In the genomic region with DNA sequence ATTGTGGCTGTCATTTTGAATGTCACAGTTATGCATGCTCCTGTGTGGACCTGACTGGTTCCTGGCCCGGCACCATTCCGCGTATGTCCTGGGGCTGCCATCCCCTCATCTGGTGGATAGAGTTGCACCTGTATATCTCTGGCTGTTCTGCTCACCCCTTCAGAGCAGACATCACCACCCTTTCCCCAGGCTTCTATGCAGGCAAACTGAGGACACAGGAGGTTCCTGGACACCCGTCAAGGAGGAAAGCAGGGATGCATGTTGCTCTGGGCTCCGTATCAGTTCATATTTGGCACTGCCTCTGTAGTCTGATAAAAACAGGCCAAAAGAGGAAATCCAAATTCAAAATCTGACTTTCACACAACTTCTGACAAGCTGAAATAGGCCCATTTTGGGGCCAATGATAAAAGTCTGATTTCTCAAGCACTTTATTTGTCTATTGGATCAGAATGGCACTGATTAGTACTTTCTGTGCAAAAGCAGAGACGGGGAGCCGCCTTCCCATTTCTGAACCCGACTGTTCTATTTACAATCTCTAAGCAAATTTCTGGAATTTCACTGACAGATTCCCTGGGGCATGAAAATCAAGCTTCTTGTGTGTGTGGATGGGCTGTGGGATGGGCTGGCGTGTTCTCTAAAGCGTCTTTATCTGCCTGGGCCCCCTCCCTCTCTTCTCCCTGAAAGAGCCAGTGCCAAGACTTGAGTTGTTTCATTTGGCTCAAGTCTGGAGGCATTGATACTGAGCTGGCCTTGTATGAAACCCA, we compare ENCODE assay signal across 18 cellular contexts.
A peak's percentile ranks its signal among the peaks of the same experiment; 100 is the strongest.
DNase-seq lines count a peak whose midpoint lies in the region; ATAC-seq, FAIRE-seq and TF ChIP-seq lines count a peak whose summit lies in the region.
"Had no signal": no experiment of that assay in that cellular context is flagged by ENCODE, and none has a peak within 500 bp of the region (broad histone marks: within the 10 kb centered on the region; RNA-seq: fewer than 3 reads in every experiment).

No MANE protein-coding gene starts in this region.

- H3K9me3 Mint-ChIP-seq in mesothelial cell of epicardium (no peaks in the 10 kb centered on the region), CD14-positive monocyte (no peaks in the 10 kb centered on the region)
- no peaks in the 10 kb centered on the region for H3K9me3 Mint-ChIP-seq in stimulated activated naive B cell treated with anti-CD40 and anti-IgM and Interleukin-4, amounts not matched to agents 10 μg/mL and 1 μg/mL and 100 μg/mL, for 72 hours
- H3K9me3 Mint-ChIP-seq: CD4-positive, alpha-beta T cell; HFFc6 had no signal

- no peaks in the 10 kb centered on the region; a peak in 1 of 7 replicates for H3K4me1 ChIP-seq in H1 (replicated peaks in 1 of 4; ENCODE audit: control insufficient read depth in 3 of 4, insufficient read depth in 4 of 4, low read length in 3 of 4)

- peak overlapping the region; percentile 19 for H3K27ac Mint-ChIP-seq in mesothelial cell of epicardium
- H3K27ac Mint-ChIP-seq in stimulated activated naive B cell treated with anti-CD40 and anti-IgM and Interleukin-4, amounts not matched to agents 10 μg/mL and 1 μg/mL and 100 μg/mL, for 72 hours, result peak overlapping the region; percentile 84
- H3K27ac Mint-ChIP-seq in CD14-positive monocyte, result no peak overlapping the region
- H3K27ac Mint-ChIP-seq: CD4-positive, alpha-beta T cell; HFFc6 had no signal

- no peak overlapping the region for H3K56ac ChIP-seq in H1 (replicated peaks; ENCODE audit: insufficient read length, low read depth, low read length)

- H2AK5ac ChIP-seq in H1 (ENCODE audit: low read depth, low read length), result no peak overlapping the region

- H3K27me3 Mint-ChIP-seq in mesothelial cell of epicardium (ENCODE audit: low read depth), result no peaks in the 10 kb centered on the region
- no peaks in the 10 kb centered on the region for H3K27me3 Mint-ChIP-seq in stimulated activated naive B cell treated with anti-CD40 and anti-IgM and Interleukin-4, amounts not matched to agents 10 μg/mL and 1 μg/mL and 100 μg/mL, for 72 hours
- H3K27me3 Mint-ChIP-seq in CD14-positive monocyte (ENCODE audit: low read depth in 3 of 3), result peaks cover 29 to 52% (median 36%) of the 10 kb centered on the region in 3 donors
- H3K27me3 Mint-ChIP-seq: CD4-positive, alpha-beta T cell had no signal

- H3K36me3 ChIP-seq in H1 (ENCODE audit: control insufficient read depth in 2 of 4, insufficient read depth in 4 of 4, low read length in 3 of 4), result no peaks in the 10 kb centered on the region

- H3K23ac ChIP-seq in H1 (ENCODE audit: insufficient read length), result no peak overlapping the region

- H3K4me2 ChIP-seq in H1 (ENCODE audit: insufficient read depth in 1 of 2, low read depth in 2 of 2, low read length in 2 of 2), result no peak overlapping the region
- H3K4me2 ChIP-seq: A549 had no signal

- H2BK20ac ChIP-seq in H1 (ENCODE audit: low read length), result no peak overlapping the region

- no peak for ATAC-seq in stimulated activated naive B cell treated with anti-CD40 and anti-IgM and Interleukin-4, amounts not matched to agents 10 μg/mL and 1 μg/mL and 100 μg/mL, for 72 hours (replicated peaks)
- ATAC-seq: A549, GM12878 had no signal

- no peak overlapping the region for H3K18ac ChIP-seq in H1 (ENCODE audit: extremely low read depth, low read length)

- CTCF ChIA-PET in H1 (lab: Charles Lee; ENCODE audit: partially characterized antibody), result interaction anchor here (1.0 kb wide), 1 partner anchor 497 kb away, joined by 3 read pairs; no protein-coding TSS in a partner anchor

- H2AFZ ChIP-seq in H1 (ENCODE audit: low read length), result no peak overlapping the region
- H2AFZ ChIP-seq: hepatocyte had no signal

- H3K79me1 ChIP-seq in H1 (ENCODE audit: low read depth, low read length), result no peaks in the 10 kb centered on the region; the same call in 1 of the 2 replicates

- 0 out of 2 replicates have a peak overlapping the region, but pooled peaks have one; percentile 15 for H4K8ac ChIP-seq in H1 (ENCODE audit: extremely low read depth, insufficient read depth, low read length)

- H3K4me3 ChIP-seq in H1 (ENCODE audit: extremely low read depth in 1 of 4, insufficient read depth in 2 of 4, low read depth in 3 of 4, low read length in 4 of 4), result no peak overlapping the region
- H3K4me3 ChIP-seq: A549, GM12878, hepatocyte had no signal

- H3K27me3 ChIP-seq in H1 (replicated peaks in 1 of 4; ENCODE audit: control insufficient read depth in 3 of 4, extremely low read depth in 1 of 4, insufficient read depth in 3 of 4, low read length in 3 of 4), result no peaks in the 10 kb centered on the region
- H3K27me3 ChIP-seq: hepatocyte had no signal

- H4K91ac ChIP-seq in H1 (replicated peaks; ENCODE audit: insufficient read length, low read length), result no peak overlapping the region

- no peak overlapping the region for H3K4ac ChIP-seq in H1 (replicated peaks; ENCODE audit: insufficient read length, low read depth, low read length)

- no peak overlapping the region for H2BK5ac ChIP-seq in H1 (ENCODE audit: low read depth, low read length)

- H3K9me3 ChIP-seq in H1 (ENCODE audit: insufficient read depth in 2 of 2, low read depth in 1 of 2, low read length in 1 of 2), result no peaks in the 10 kb centered on the region
- H3K9me3 ChIP-seq: A549 had no signal

- DNase-seq in Ammon's horn (ENCODE audit: low spot score), result peak; percentile 25
- no peak for DNase-seq in H1 (ENCODE audit: low read depth in 1 of 2, low spot score in 2 of 2)
- no peak for DNase-seq in mesothelial cell of epicardium (ENCODE audit: low spot score in 2 of 2, unreplicated experiment in 2 of 2)
- no peak for DNase-seq in stimulated activated naive B cell treated with anti-CD40 and anti-IgM and Interleukin-4, amounts not matched to agents 10 μg/mL and 1 μg/mL and 100 μg/mL, for 72 hours
- no peak for DNase-seq in DMS 273 treated with DMSO at 0.1 percent for 48 hours (lab: John Stamatoyannopoulos, UW)
- DNase-seq in HCEC 1CT, result no peak
- no peak for DNase-seq in NCI-H1417 treated with DMSO at 0.1 percent for 48 hours (lab: John Stamatoyannopoulos, UW)
- DNase-seq in CD14-positive monocyte (ENCODE audit: low spot score), result no peak
- DNase-seq: activated CD4-positive, alpha-beta T cell treated with anti-CD3 and anti-CD28 coated beads for 48 hours; activated T-cell treated with anti-CD3 and anti-CD28 coated beads, Interleukin-2, amount 50 U/mL, for 1 hour; CD4-positive, alpha-beta T cell; cortex of kidney; HFFc6; NCI-H1092; stimulated activated CD4-positive, alpha-beta T cell treated with anti-CD3 and anti-CD28 coated beads, Interleukin-4, amount 100 ng/mL, for 4 hours had no signal

- no peak for FAIRE-seq in H1 (lab: Jason Lieb, UNC)
- FAIRE-seq: A549, GM12878 had no signal

- no peak overlapping the region for H2BK120ac ChIP-seq in H1 (replicated peaks; ENCODE audit: low read depth, low read length)

- intact Hi-C loops in CD14-positive monocyte (cut with micrococcal nuclease), result no loop called here

- no peaks in the 10 kb centered on the region for H3K79me2 ChIP-seq in H1 (ENCODE audit: control insufficient read depth in 1 of 2, insufficient read depth in 2 of 2, low read length in 2 of 2)

- H2BK15ac ChIP-seq in H1 (ENCODE audit: low read length), result no peak overlapping the region

- no peak overlapping the region for H3K4me3 Mint-ChIP-seq in mesothelial cell of epicardium
- peak overlapping the region in 1 of 2 donors; percentile 14 for H3K4me3 Mint-ChIP-seq in stimulated activated naive B cell treated with anti-CD40 and anti-IgM and Interleukin-4, amounts not matched to agents 10 μg/mL and 1 μg/mL and 100 μg/mL, for 72 hours
- H3K4me3 Mint-ChIP-seq in CD14-positive monocyte, result no peak overlapping the region
- H3K4me3 Mint-ChIP-seq: CD4-positive, alpha-beta T cell; HFFc6 had no signal

- H3K23me2 ChIP-seq in H1 (ENCODE audit: low read depth, low read length), result no peaks in the 10 kb centered on the region

- H2BK12ac ChIP-seq in H1 (ENCODE audit: low read depth, low read length), result no peak overlapping the region

- TF ChIP-seq CTCF in H1 (IDR thresholded peaks at IDR 0.05; ENCODE audit: control extremely low read depth in 1 of 3, insufficient read depth in 1 of 3, low read depth in 1 of 3, low read length in 3 of 3), result no peak
- TF ChIP-seq CTCF in mesothelial cell of epicardium (IDR thresholded peaks at IDR 0.05; ENCODE audit: unreplicated experiment), result no peak
- TF ChIP-seq CTCF in CD14-positive monocyte (IDR thresholded peaks at IDR 0.05), result no peak

- H3K27ac ChIP-seq in H1 (ENCODE audit: low read depth, low read length), result no peak overlapping the region
- H3K27ac ChIP-seq: A549 had no signal

- TF ChIP-seq EP300 in H1 (IDR thresholded peaks at IDR 0.05; ENCODE audit: borderline replicate concordance in 1 of 2, low read depth in 2 of 2, low read length in 2 of 2), result no peak

- no peak overlapping the region for H3K9ac ChIP-seq in H1 (replicated peaks in 1 of 4; ENCODE audit: extremely low read depth in 1 of 4, low read depth in 3 of 4, low read length in 3 of 4)

- no peak for TF ChIP-seq RAD21 in H1 (IDR thresholded peaks at IDR 0.05 in 1 of 2, conservative IDR thresholded peaks at IDR 0.05 in 1 of 2; ENCODE audit: low read depth in 2 of 2, low read length in 2 of 2)

- H3K36me3 Mint-ChIP-seq in mesothelial cell of epicardium (no peaks in the 10 kb centered on the region), CD14-positive monocyte (no peaks in the 10 kb centered on the region)
- peaks cover 55 to 80% of the 10 kb centered on the region in 2 donors for H3K36me3 Mint-ChIP-seq in stimulated activated naive B cell treated with anti-CD40 and anti-IgM and Interleukin-4, amounts not matched to agents 10 μg/mL and 1 μg/mL and 100 μg/mL, for 72 hours

- H4K20me1 ChIP-seq in H1 (replicated peaks in 1 of 2; ENCODE audit: control insufficient read depth in 1 of 2, insufficient read depth in 2 of 2, low read length in 2 of 2), result no peaks in the 10 kb centered on the region

- no peak overlapping the region for H3K14ac ChIP-seq in H1 (ENCODE audit: insufficient read length)

- no peak for TF ChIP-seq POLR2A in H1 (IDR thresholded peaks at IDR 0.05; ENCODE audit: control extremely low read depth in 1 of 2, low read depth in 2 of 2, low read length in 2 of 2)

- no peak overlapping the region for H4K5ac ChIP-seq in H1 (ENCODE audit: insufficient read length, low read depth, low read length)

- POLR2A ChIA-PET in H1 (lab: Charles Lee; ENCODE audit: partially characterized antibody), result no interaction called here

- H3K4me1 Mint-ChIP-seq in mesothelial cell of epicardium, result peaks cover 55% of the 10 kb centered on the region
- H3K4me1 Mint-ChIP-seq in stimulated activated naive B cell treated with anti-CD40 and anti-IgM and Interleukin-4, amounts not matched to agents 10 μg/mL and 1 μg/mL and 100 μg/mL, for 72 hours, result peaks cover 66 to 86% of the 10 kb centered on the region in 2 donors
- peaks cover 2% of the 10 kb centered on the region for H3K4me1 Mint-ChIP-seq in CD14-positive monocyte

- WGBS in H1 (ENCODE audit: extremely low coverage in 1 of 2, insufficient coverage in 1 of 2, insufficient read length in 1 of 2, insufficient replicate concordance in 2 of 2, low coverage in 1 of 2, low lambda C conversion rate in 2 of 2, missing lambda C conversion rate in 1 of 2), 2 experiments, result 86% methylated on average over 10 of the region's 10 CpGs; no CpG with 5 or more reads in 1 of the 2 experiments

TF ChIP-seq in H1, 55 proteins besides CTCF, POLR2A, EP300 and RAD21 (continues in another document):
- no peak for TF ChIP-seq CHD1 (IDR thresholded peaks at IDR 0.05; ENCODE audit: low read depth, low read length)
- TF ChIP-seq RFX5 (IDR thresholded peaks at IDR 0.05; ENCODE audit: borderline replicate concordance, low read depth, low read length), result no peak
- TF ChIP-seq CHD2 (IDR thresholded peaks at IDR 0.05; ENCODE audit: low read length), result no peak

Comparison
In these comparisons a context has a peak if more than half of its experiments do, and no peak if none do; other contexts are left out.
1. H3K27ac Mint-ChIP-seq: peak in mesothelial cell of epicardium (single experiment) and stimulated activated naive B cell treated with anti-CD40 and anti-IgM and Interleukin-4, amounts not matched to agents 10 μg/mL and 1 μg/mL and 100 μg/mL, for 72 hours (single experiment); none in CD14-positive monocyte (0 of 7).